In genomic region chr6:26025047-26025893, GRCh38 we compare ENCODE assay signal across 9 cellular contexts.
DNase-seq lines count a peak whose midpoint lies in the region; ATAC-seq, FAIRE-seq and TF ChIP-seq lines count a peak whose summit lies in the region.
"Had no signal": no experiment of that assay in that cellular context is flagged by ENCODE, and none has a peak within 500 bp of the region (broad histone marks: within the 10 kb centered on the region; RNA-seq: fewer than 3 reads in every experiment).

No MANE protein-coding gene starts in this region.

- no peaks in the 10 kb centered on the region for H3K27me3 ChIP-seq in SU-DHL-6 (ENCODE audit: low read length)
- H3K27me3 ChIP-seq in fibroblast of lung (ENCODE audit: control insufficient read depth, insufficient read depth, low read length): no peaks in the 10 kb centered on the region
- no peaks in the 10 kb centered on the region for H3K27me3 ChIP-seq in pancreas

- H3K4me3 ChIP-seq in SU-DHL-6 (ENCODE audit: insufficient read depth, low read length, poor library complexity, severe bottlenecking) (peak overlapping the region; percentile 49), fibroblast of lung (replicated peaks in 1 of 4; ENCODE audit: control extremely low read depth in 1 of 4, insufficient read depth in 1 of 4, low read depth in 3 of 4, low read length in 4 of 4) (peak overlapping the region in 2 of 4 experiments; percentile 74 to 84), pancreas (peak overlapping the region in 2 of 4 donors; percentile 56 to 58)

- H2AFZ ChIP-seq in SU-DHL-6 (ENCODE audit: low read depth, low read length, severe bottlenecking) (peak overlapping the region; percentile 35), fibroblast of lung (ENCODE audit: low read length) (peak overlapping the region; percentile 17)

- peak overlapping the region; percentile 92 for H3K27ac ChIP-seq in SU-DHL-6 (ENCODE audit: low read depth, low read length)
- H3K27ac ChIP-seq in fibroblast of lung (ENCODE audit: insufficient read depth, low read length): peak overlapping the region; percentile 89
- H3K27ac ChIP-seq in pancreas: peak overlapping the region in 3 of 4 donors; percentile 77 to 94 (median 92)

- H3K79me2 ChIP-seq in SU-DHL-6 (ENCODE audit: insufficient read depth, low read length) (no peaks in the 10 kb centered on the region), fibroblast of lung (ENCODE audit: control insufficient read depth, insufficient read depth, low read length) (no peaks in the 10 kb centered on the region)

- H4K20me1 ChIP-seq in SU-DHL-6 (ENCODE audit: low read depth, low read length): no peaks in the 10 kb centered on the region
- H4K20me1 ChIP-seq in fibroblast of lung (ENCODE audit: control insufficient read depth, extremely low read depth, insufficient read depth, low read length): no peaks in the 10 kb centered on the region

- intact Hi-C loops in pancreas (cut with DNase I): no loop called here

- ATAC-seq in pancreas (peak in 3 of 4 donors; percentile 10 to 26 (median 21)), HG03521 (IDR thresholded peaks at IDR 0.05; ENCODE audit: unreplicated experiment) (no peak)

- TF ChIP-seq CTCF in SU-DHL-6 (IDR thresholded peaks at IDR 0.05; ENCODE audit: insufficient read depth, low read length, poor library complexity, severe bottlenecking) (no peak), fibroblast of lung (conservative IDR thresholded peaks at IDR 0.05 in 1 of 2, IDR thresholded peaks at IDR 0.05 in 1 of 2; ENCODE audit: low read depth in 1 of 2, low read length in 2 of 2) (no peak), pancreas (IDR thresholded peaks at IDR 0.05) (no peak), GM20000 (IDR thresholded peaks at IDR 0.05; ENCODE audit: extremely low read depth, missing control alignments) (no peak)

- H3K9ac ChIP-seq in SU-DHL-6 (ENCODE audit: low read length) (peak overlapping the region; percentile 64), fibroblast of lung (ENCODE audit: insufficient read depth, low read length) (no peak overlapping the region)

- peak; percentile 77 for DNase-seq in H4 (ENCODE audit: low spot score)
- peak; percentile 82 to 91 for DNase-seq in fibroblast of lung (ENCODE audit: low read depth in 2 of 2)
- no peak for DNase-seq in pancreas
- no peak for DNase-seq in SK-N-DZ (ENCODE audit: low spot score)
- DNase-seq in Ammon's horn (ENCODE audit: low spot score): no peak
- DNase-seq in GM20000 (ENCODE audit: low spot score): no peak

- H3K4me2 ChIP-seq in SU-DHL-6 (ENCODE audit: low read depth, low read length, poor library complexity, severe bottlenecking) (peak overlapping the region; percentile 65), fibroblast of lung (ENCODE audit: extremely low read depth, insufficient read depth, low read length) (peak overlapping the region; percentile 49)

- H3K36me3 ChIP-seq in SU-DHL-6 (ENCODE audit: low read length): no peaks in the 10 kb centered on the region
- H3K36me3 ChIP-seq in fibroblast of lung (ENCODE audit: control insufficient read depth, insufficient read depth, low read length): no peaks in the 10 kb centered on the region
- H3K36me3 ChIP-seq in pancreas: no peaks in the 10 kb centered on the region

- H3K9me2 ChIP-seq in SU-DHL-6 (replicated peaks; ENCODE audit: insufficient read depth, low read length): no peaks in the 10 kb centered on the region

- peaks cover 76% of the 10 kb centered on the region for H3F3A ChIP-seq in SU-DHL-6 (ENCODE audit: insufficient read depth)

- H3K4me1 ChIP-seq in fibroblast of lung (ENCODE audit: control insufficient read depth, extremely low read depth, insufficient read depth, low read length): peaks cover 7% of the 10 kb centered on the region
- peaks cover 4 to 17% (median 6%) of the 10 kb centered on the region in 3 donors for H3K4me1 ChIP-seq in pancreas

- no peak for FAIRE-seq in pancreas (lab: Jason Lieb, UNC)
- FAIRE-seq: TTC549 had no signal

- WGBS in pancreas, 2 donors: 81 to 86% methylated on average over 17 of the region's 17 CpGs

- H3K9me3 ChIP-seq in SU-DHL-6 (ENCODE audit: insufficient read depth, low read length) (no peaks in the 10 kb centered on the region), fibroblast of lung (ENCODE audit: control insufficient read depth, insufficient read depth, low read depth, low read length) (no peaks in the 10 kb centered on the region), pancreas (no peaks in the 10 kb centered on the region)

Comparison
In these comparisons a context has a peak if more than half of its experiments do, and no peak if none do; other contexts are left out.
1. DNase-seq: peak in H4 (single experiment) and fibroblast of lung (2 of 2); none in pancreas (0 of 6), SK-N-DZ (single experiment), Ammon's horn (single experiment) and GM20000 (single experiment).
2. Peak in every context shown above with its lines, with median percentiles within 50 percentile points of each other: H3K27ac ChIP-seq.